19 cellular contexts compared by ENCODE assay signal in the genomic region with DNA sequence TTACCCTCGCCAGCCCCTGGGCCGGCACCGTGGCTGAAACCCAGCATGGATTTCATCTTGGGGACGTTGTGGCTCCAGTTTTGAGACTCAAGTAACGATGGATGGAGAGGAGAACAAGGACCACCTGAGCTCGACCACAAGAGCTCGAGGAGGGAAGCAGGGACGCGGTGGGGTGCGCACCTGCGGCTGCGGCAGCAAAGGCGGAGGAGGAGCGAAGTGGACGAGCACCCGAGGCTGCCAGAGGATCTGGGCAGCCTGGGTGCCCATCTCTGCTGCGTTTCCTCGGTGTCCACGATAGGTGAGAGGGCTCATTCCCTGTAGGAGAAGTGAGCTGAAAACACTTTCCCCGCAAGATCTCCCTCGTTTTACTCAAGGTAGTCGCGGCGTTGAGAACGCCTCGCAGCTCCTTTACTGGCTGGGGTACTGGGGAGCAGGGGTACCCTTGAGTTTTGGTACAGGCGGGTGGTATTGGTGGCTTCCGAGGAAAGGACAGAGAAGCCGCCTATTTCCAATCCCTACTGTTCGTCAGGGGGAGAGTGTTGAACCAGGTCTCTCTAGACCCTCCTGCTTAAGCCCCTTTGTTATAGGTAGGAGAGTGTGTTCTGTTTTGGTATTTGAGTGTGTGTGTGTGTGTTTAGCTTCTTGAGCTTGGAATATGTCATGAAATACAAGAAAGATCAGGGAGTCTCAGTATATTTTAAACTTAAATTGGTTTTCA.
"Had no signal": no experiment of that assay in that cellular context is flagged by ENCODE, and none has a peak within 500 bp of the region (broad histone marks: within the 10 kb centered on the region; RNA-seq: fewer than 3 reads in every experiment).

No MANE protein-coding gene starts in this region.

- H3K27ac ChIP-seq: left ventricle myocardium inferior, stomach, thoracic aorta, WERI-Rb-1 had no signal

- H3K4me1 Mint-ChIP-seq: activated T-helper 17 cell treated with anti-CD3 and anti-CD28 coated beads, Interleukin-2, amount 50 U/mL, for 72 hours had no signal

- H3K4me3 Mint-ChIP-seq: activated T-helper 17 cell treated with anti-CD3 and anti-CD28 coated beads, Interleukin-2, amount 50 U/mL, for 72 hours; natural killer cell treated with Interleukin-12 subunit alpha and Interleukin-12 subunit beta and Interleukin-15 and Interleukin-18, amount 100 ng/mL, for 72 hours had no signal

- H3K36me3 ChIP-seq: left ventricle myocardium inferior, stomach, thoracic aorta, WERI-Rb-1 had no signal

- H3K4me3 ChIP-seq: left ventricle myocardium inferior, stomach, thoracic aorta had no signal

- DNase-seq: activated CD4-positive, alpha-beta T cell treated with anti-CD3 and anti-CD28 coated beads for 48 hours; activated CD8-positive, alpha-beta memory T cell treated with anti-CD3 and anti-CD28 coated beads for 24 hours; activated naive CD4-positive, alpha-beta T cell treated with anti-CD3 and anti-CD28 coated beads, Interleukin-2, amount 50 U/mL, for 16 hours; amniotic stem cell; cerebellar nuclear complex; dermis blood vessel endothelial cell; kidney; left ventricle myocardium inferior; mesenchymal stem cell; stimulated activated CD4-positive, alpha-beta T cell treated with anti-CD3 and anti-CD28 coated beads, Interleukin-2, amount 100 ng/mL, for 48 hours; stimulated activated CD8-positive, alpha-beta memory T cell treated with anti-CD3 and anti-CD28 coated beads, Interleukin-4, amount 100 ng/mL, for 48 hours; stomach; T1000; WERI-Rb-1 had no signal

- H3K9me3 ChIP-seq: left ventricle myocardium inferior, thoracic aorta had no signal

- ATAC-seq: activated T-helper 17 cell treated with anti-CD3 and anti-CD28 coated beads, Interleukin-2, amount 50 U/mL, for 72 hours; esophagus mucosa; natural killer cell treated with Interleukin-12 subunit alpha and Interleukin-12 subunit beta and Interleukin-15 and Interleukin-18, amount 100 ng/mL, for 72 hours had no signal

- H3K36me3 Mint-ChIP-seq: brain had no signal

- H3K27ac Mint-ChIP-seq: activated T-helper 17 cell treated with anti-CD3 and anti-CD28 coated beads, Interleukin-2, amount 50 U/mL, for 72 hours; brain; natural killer cell treated with Interleukin-12 subunit alpha and Interleukin-12 subunit beta and Interleukin-15 and Interleukin-18, amount 100 ng/mL, for 72 hours had no signal
